24 cellular contexts compared by ENCODE assay signal in genomic region chr4:165627548-165627947, GRCh38.
DNase-seq lines count a peak whose midpoint lies in the region; ATAC-seq and TF ChIP-seq lines count a peak whose summit lies in the region.
"Had no signal": no experiment of that assay in that cellular context is flagged by ENCODE, and none has a peak within 500 bp of the region (broad histone marks: within the 10 kb centered on the region; RNA-seq: fewer than 3 reads in every experiment).

No MANE protein-coding gene starts in this region.

- peak; percentile 69 for ATAC-seq in GM18502 (IDR thresholded peaks at IDR 0.05; ENCODE audit: poor library complexity, unreplicated experiment)
- no peak for ATAC-seq in activated CD8-positive, alpha-beta memory T cell treated with anti-CD3 and anti-CD28 coated beads, Interleukin-2, amount 10 ng/mL, durations not matched to agents 7 days and 5 days
- ATAC-seq in foreskin keratinocyte = no peak
- ATAC-seq: HCT116, K562 had no signal

- H3K27me3 ChIP-seq in MM.1S (replicated peaks; ENCODE audit: insufficient read depth, low read length) (no peaks in the 10 kb centered on the region), SK-N-SH (ENCODE audit: insufficient read depth) (no peaks in the 10 kb centered on the region), foreskin keratinocyte (no peaks in the 10 kb centered on the region)

- H3K4me1 ChIP-seq in MM.1S (ENCODE audit: low read length) (no peaks in the 10 kb centered on the region), SK-N-SH (ENCODE audit: control insufficient read depth in 1 of 2, insufficient read depth in 2 of 2, low read depth in 1 of 2, low read length in 1 of 2) (peaks cover 0 to 6% of the 10 kb centered on the region in 2 experiments; a peak in 2 of 4 replicates), foreskin keratinocyte (peaks cover 46% of the 10 kb centered on the region)
- H3K4me1 ChIP-seq: Caco-2 had no signal

- H3K4me2 ChIP-seq in MM.1S (ENCODE audit: low read depth, low read length) = peak overlapping the region; percentile 51
- peak overlapping the region; percentile 34; the same call in 1 of the 2 replicates for H3K4me2 ChIP-seq in SK-N-SH

- H3K27me3 Mint-ChIP-seq in activated CD8-positive, alpha-beta memory T cell treated with anti-CD3 and anti-CD28 coated beads, Interleukin-2, amount 10 ng/mL, durations not matched to agents 7 days and 5 days = no peaks in the 10 kb centered on the region
- no peaks in the 10 kb centered on the region for H3K27me3 Mint-ChIP-seq in progenitor cell of endocrine pancreas

- no peaks in the 10 kb centered on the region for H3K36me3 Mint-ChIP-seq in activated CD8-positive, alpha-beta memory T cell treated with anti-CD3 and anti-CD28 coated beads, Interleukin-2, amount 10 ng/mL, durations not matched to agents 7 days and 5 days
- no peaks in the 10 kb centered on the region for H3K36me3 Mint-ChIP-seq in progenitor cell of endocrine pancreas (ENCODE audit: insufficient read depth)
- H3K36me3 Mint-ChIP-seq: CD4-positive, CD25-positive, alpha-beta regulatory T cell had no signal

- no peaks in the 10 kb centered on the region for H3K4me1 Mint-ChIP-seq in activated CD8-positive, alpha-beta memory T cell treated with anti-CD3 and anti-CD28 coated beads, Interleukin-2, amount 10 ng/mL, durations not matched to agents 7 days and 5 days
- no peaks in the 10 kb centered on the region for H3K4me1 Mint-ChIP-seq in progenitor cell of endocrine pancreas (ENCODE audit: low read depth)
- H3K4me1 Mint-ChIP-seq: CD4-positive, CD25-positive, alpha-beta regulatory T cell had no signal

- CTCF ChIA-PET in SK-N-SH (lab: Yijun Ruan, JAX) = no interaction called here
- CTCF ChIA-PET in activated CD8-positive, alpha-beta memory T cell treated with anti-CD3 and anti-CD28 coated beads, Interleukin-2, amount 10 ng/mL, durations not matched to agents 7 days and 5 days (lab: Charles Lee) = no interaction called here

- POLR2A ChIA-PET in SK-N-SH (lab: Yijun Ruan, JAX) = no interaction called here

- H3K9me2 ChIP-seq in MM.1S (replicated peaks; ENCODE audit: insufficient read depth, low read length) (no peaks in the 10 kb centered on the region), SK-N-SH (no peaks in the 10 kb centered on the region)

- 9% methylated on average over 5 of the region's 5 CpGs for WGBS in SK-N-SH (ENCODE audit: low lambda C conversion rate)

- H3K27ac ChIP-seq in MM.1S (ENCODE audit: low read length) (no peak overlapping the region), SK-N-SH (ENCODE audit: low read depth in 2 of 2, low read length in 1 of 2) (no peak overlapping the region), foreskin keratinocyte (no peak overlapping the region)

- no peaks in the 10 kb centered on the region for H3K36me3 ChIP-seq in MM.1S (replicated peaks; ENCODE audit: insufficient read depth, low read length)
- no peaks in the 10 kb centered on the region for H3K36me3 ChIP-seq in SK-N-SH (replicated peaks in 1 of 2; ENCODE audit: control insufficient read depth in 1 of 2, insufficient read depth in 2 of 2, low read length in 1 of 2)

- H3K9ac ChIP-seq in MM.1S (ENCODE audit: low read length) (peak overlapping the region; percentile 2; the same call in 1 of the 2 replicates), SK-N-SH (no peak overlapping the region)

- no peak for TF ChIP-seq RAD21 in SK-N-SH (IDR thresholded peaks at IDR 0.05; ENCODE audit: low read length)

- no peak overlapping the region for H3K27ac Mint-ChIP-seq in activated CD8-positive, alpha-beta memory T cell treated with anti-CD3 and anti-CD28 coated beads, Interleukin-2, amount 10 ng/mL, durations not matched to agents 7 days and 5 days
- no peak overlapping the region for H3K27ac Mint-ChIP-seq in progenitor cell of endocrine pancreas
- H3K27ac Mint-ChIP-seq: CD4-positive, CD25-positive, alpha-beta regulatory T cell had no signal

- DNase-seq in Daoy (ENCODE audit: low read depth) (peak; percentile 25), MM.1S (no peak), SK-N-SH (no peak), foreskin keratinocyte (no peak), islet precursor cell (no peak), progenitor cell of endocrine pancreas (ENCODE audit: low spot score, unreplicated experiment) (no peak)
- DNase-seq in activated CD8-positive, alpha-beta memory T cell treated with anti-CD3 and anti-CD28 coated beads, Interleukin-2, amount 10 ng/mL, durations not matched to agents 7 days and 5 days = no peak
- DNase-seq: Caco-2; CD4-positive, CD25-positive, alpha-beta regulatory T cell; DMS153; GOT3; NCI-H1092; NCI-H1436; NCI-H1930; NCI-H2171; NCI-H345; NCI-H524; NCI-H774; Right ventricle myocardium superior; SW 1271; T-helper 2 cell had no signal

- no peak for TF ChIP-seq CTCF in MM.1S (IDR thresholded peaks at IDR 0.05; ENCODE audit: low read length)
- no peak for TF ChIP-seq CTCF in SK-N-SH (IDR thresholded peaks at IDR 0.05)
- no peak for TF ChIP-seq CTCF in foreskin keratinocyte (conservative IDR thresholded peaks at IDR 0.05)
- TF ChIP-seq CTCF in progenitor cell of endocrine pancreas (IDR thresholded peaks at IDR 0.05; ENCODE audit: unreplicated experiment) = no peak

- H3K79me2 ChIP-seq in MM.1S (ENCODE audit: low read length) = no peaks in the 10 kb centered on the region
- H3K79me2 ChIP-seq in SK-N-SH (ENCODE audit: insufficient read depth) = no peaks in the 10 kb centered on the region

- H4K20me1 ChIP-seq in MM.1S (ENCODE audit: insufficient read depth, low read length) (no peaks in the 10 kb centered on the region), SK-N-SH (ENCODE audit: insufficient read depth) (no peaks in the 10 kb centered on the region)

- H2AFZ ChIP-seq in MM.1S (ENCODE audit: low read length) = peak overlapping the region; percentile 75
- H2AFZ ChIP-seq in SK-N-SH (ENCODE audit: low read depth) = peak overlapping the region; percentile 78; the same call in 1 of the 2 replicates

- no peak overlapping the region for H3K4me3 Mint-ChIP-seq in activated CD8-positive, alpha-beta memory T cell treated with anti-CD3 and anti-CD28 coated beads, Interleukin-2, amount 10 ng/mL, durations not matched to agents 7 days and 5 days
- H3K4me3 Mint-ChIP-seq in progenitor cell of endocrine pancreas (ENCODE audit: low read depth) = no peak overlapping the region

- no peaks in the 10 kb centered on the region for H3K9me3 ChIP-seq in MM.1S (replicated peaks; ENCODE audit: insufficient read depth, low read length)
- no peaks in the 10 kb centered on the region for H3K9me3 ChIP-seq in SK-N-SH
- H3K9me3 ChIP-seq: Caco-2 had no signal

- H3K4me3 ChIP-seq in MM.1S (ENCODE audit: low read length) = peak overlapping the region; percentile 46
- peak overlapping the region; percentile 24 to 25; a peak in 2 of 4 replicates for H3K4me3 ChIP-seq in SK-N-SH (ENCODE audit: low read depth in 2 of 2, low read length in 1 of 2)
- H3K4me3 ChIP-seq: K562 had no signal

- H3F3A ChIP-seq in MM.1S (ENCODE audit: insufficient read depth, low read length) = no peaks in the 10 kb centered on the region
- no peaks in the 10 kb centered on the region for H3F3A ChIP-seq in SK-N-SH (replicated peaks; ENCODE audit: insufficient read depth)

- H3K9me3 Mint-ChIP-seq in activated CD8-positive, alpha-beta memory T cell treated with anti-CD3 and anti-CD28 coated beads, Interleukin-2, amount 10 ng/mL, durations not matched to agents 7 days and 5 days (ENCODE audit: low read depth) = no peaks in the 10 kb centered on the region
- no peaks in the 10 kb centered on the region for H3K9me3 Mint-ChIP-seq in progenitor cell of endocrine pancreas (ENCODE audit: low read depth)

- TF ChIP-seq EP300 in SK-N-SH (IDR thresholded peaks at IDR 0.05; ENCODE audit: borderline replicate concordance in 1 of 2, low read depth in 1 of 2, low read length in 1 of 2) = no peak

TF ChIP-seq in SK-N-SH, 30 proteins besides CTCF, POLR2A, EP300 and RAD21 (continues in another document):
- TF ChIP-seq NFIC (IDR thresholded peaks at IDR 0.05; ENCODE audit: borderline replicate concordance) = no peak
- TF ChIP-seq RXRA (IDR thresholded peaks at IDR 0.05; ENCODE audit: borderline replicate concordance, low read depth) = no peak
- TF ChIP-seq SIN3A (IDR thresholded peaks at IDR 0.05; ENCODE audit: borderline replicate concordance, low read depth, low read length) = no peak
- TF ChIP-seq NRF1 (IDR thresholded peaks at IDR 0.05; ENCODE audit: low read depth, low read length) = no peak
- no peak for TF ChIP-seq TAF1 (IDR thresholded peaks at IDR 0.05; ENCODE audit: borderline replicate concordance, low read depth, low read length)
- no peak for TF ChIP-seq REST (IDR thresholded peaks at IDR 0.05; ENCODE audit: low read depth, low read length)
- TF ChIP-seq GABPA (IDR thresholded peaks at IDR 0.05; ENCODE audit: low read depth) = no peak
